8 cellular contexts compared by ENCODE assay signal in the genomic region with DNA sequence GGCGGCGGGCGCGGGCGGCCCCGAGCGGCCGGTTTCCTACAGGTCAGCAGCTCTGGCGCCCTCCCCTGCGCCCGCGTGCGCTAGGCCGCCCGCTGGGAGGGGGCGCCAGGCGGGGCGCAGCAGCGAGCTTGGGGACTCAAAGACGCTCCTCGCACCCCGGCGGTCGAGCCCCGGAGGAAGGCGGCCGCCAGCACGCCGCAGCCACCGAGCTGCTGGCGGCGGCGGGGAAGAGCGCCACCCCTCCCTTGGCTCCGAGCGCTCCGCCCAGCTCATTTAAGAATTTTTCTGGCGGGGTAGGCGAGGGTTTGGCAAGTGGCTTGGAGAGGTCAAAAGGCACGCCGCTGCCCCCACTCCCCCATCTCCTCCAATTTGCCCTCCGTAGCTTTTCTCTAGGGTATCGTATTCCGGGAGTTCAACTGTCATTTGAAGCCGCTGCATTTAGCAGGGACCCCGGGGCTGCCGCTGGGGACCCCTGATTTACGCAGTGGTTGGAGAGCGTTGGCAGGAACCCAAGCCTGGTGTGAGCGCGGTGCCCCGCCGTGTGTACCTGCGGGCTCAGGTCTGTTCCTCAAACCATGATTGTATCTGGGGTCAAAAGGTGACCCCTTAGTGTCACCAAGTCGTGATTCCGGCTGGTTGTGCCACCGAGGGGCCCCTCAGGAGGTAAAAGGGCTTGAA. TPM values are rescaled to one million over a fixed set of nuclear protein-coding genes. Genes with fewer than 3 reads are reported as not detected.
A peak's percentile ranks its signal among the peaks of the same experiment; 100 is the strongest.
DNase-seq lines count a peak whose midpoint lies in the region; ATAC-seq, FAIRE-seq and TF ChIP-seq lines count a peak whose summit lies in the region.

No MANE protein-coding gene starts in this region.

- H3K4me3 ChIP-seq in adrenal gland = peak overlapping the region in 2 of 4 donors; percentile 18 to 99
- H3K4me3 ChIP-seq in sigmoid colon = peak overlapping the region; percentile 62 to 87 (median 80)

- H3K9me3 ChIP-seq in adrenal gland (replicated peaks in 1 of 3) = no peaks in the 10 kb centered on the region
- H3K9me3 ChIP-seq in sigmoid colon = no peaks in the 10 kb centered on the region

- peak in 1 of 6 experiments; percentile 18 for TF ChIP-seq CTCF in adrenal gland (IDR thresholded peaks at IDR 0.05)
- TF ChIP-seq CTCF in sigmoid colon (IDR thresholded peaks at IDR 0.05) = no peak

- TF ChIP-seq POLR2A in adrenal gland (IDR thresholded peaks at IDR 0.05) (peak; percentile 18 to 26), sigmoid colon (IDR thresholded peaks at IDR 0.05) (no peak)

- no peak for FAIRE-seq in GM19239 (lab: Jason Lieb, UNC)

- peak; percentile 65 for DNase-seq in COR-L47 (lab: John Stamatoyannopoulos, UW)
- DNase-seq in GM19239 (ENCODE audit: insufficient read length, low spot score) = peak; percentile 71
- DNase-seq in RKO (ENCODE audit: low spot score) = peak; percentile 77
- peak; percentile 65 to 82 (median 70) for DNase-seq in adrenal gland
- peak; percentile 87 for DNase-seq in left ventricle myocardium superior
- no peak for DNase-seq in sigmoid colon

- intact Hi-C loops in adrenal gland (cut with DNase I) = no loop called here
- intact Hi-C loops in left ventricle myocardium superior (cut with micrococcal nuclease) = loop anchor here (10.0 kb wide), 1 partner anchor 51 kb away; no protein-coding TSS in a partner anchor
- intact Hi-C loops in sigmoid colon (cut with DNase I) = loop anchor here (1.0 kb wide), 1 partner anchor 92 kb away; no protein-coding TSS in a partner anchor

- 0 to 1% (median 0%) methylated on average over 10 to 57 of the region's 57 CpGs for WGBS in adrenal gland, 4 donors
- 0 to 1% methylated on average over 57 of the region's 57 CpGs for WGBS in sigmoid colon, 2 donors

- H3K27ac ChIP-seq in adrenal gland (peak overlapping the region; percentile 49 to 95 (median 80)), sigmoid colon (peak overlapping the region; percentile 84 to 96 (median 94))

- H3K36me3 ChIP-seq in adrenal gland (replicated peaks in 1 of 2) (no peaks in the 10 kb centered on the region), sigmoid colon (no peaks in the 10 kb centered on the region)

- ATAC-seq in HG03571 (IDR thresholded peaks at IDR 0.05; ENCODE audit: unreplicated experiment) = peak; percentile 27
- peak; percentile 67 for ATAC-seq in left ventricle myocardium superior
- no peak for ATAC-seq in GM21526 (IDR thresholded peaks at IDR 0.05; ENCODE audit: low FRiP score, unreplicated experiment)

- H3K4me1 ChIP-seq in adrenal gland (replicated peaks in 1 of 2) (peaks cover 8 to 37% of the 10 kb centered on the region in 2 donors), sigmoid colon (peaks cover 0 to 51% (median 41%) of the 10 kb centered on the region in 4 donors)

- H3K27me3 ChIP-seq in adrenal gland = no peaks in the 10 kb centered on the region
- no peaks in the 10 kb centered on the region for H3K27me3 ChIP-seq in sigmoid colon

- TF ChIP-seq EP300 in sigmoid colon (IDR thresholded peaks at IDR 0.05) = no peak

RNA-seq across cellular contexts. Expression of a gene that starts 59.5 kb away (rescaled TPM):
- 10 to 100 TPM; 57.1 to 99.9 (median 68.2) TPM for total RNA-seq in adrenal gland
- 10 to 100 TPM; 24.4 to 75.9 (median 25.8) TPM for polyA plus RNA-seq in adrenal gland
- 40.4 TPM for total RNA-seq in left ventricle myocardium superior
- 10 to 100 TPM; 30.8 to 76.7 (median 47.3) TPM for total RNA-seq in sigmoid colon
- 10 to 100 TPM; 12.0 to 49.5 (median 19.4) TPM for polyA plus RNA-seq in sigmoid colon

Comparison
In these comparisons a context has a peak if more than half of its experiments do, and no peak if none do; other contexts are left out.
1. POLR2A ChIP-seq: peak in adrenal gland (2 of 2); none in sigmoid colon (0 of 2).
2. intact Hi-C loops: an anchor here in left ventricle myocardium superior (10.0 kb wide) and sigmoid colon (1.0 kb wide); none called in adrenal gland.